In genomic region chr1:20195464-20195780, GRCh38 we compare ENCODE assay signal across 1 cellular context.
TF ChIP-seq lines count a peak whose summit lies in the region.

No MANE protein-coding gene starts in this region.

TF ChIP-seq in neural cell, 6 proteins besides CTCF, POLR2A, EP300 and RAD21 (continued from another document):
- TF ChIP-seq, protein P1, sequence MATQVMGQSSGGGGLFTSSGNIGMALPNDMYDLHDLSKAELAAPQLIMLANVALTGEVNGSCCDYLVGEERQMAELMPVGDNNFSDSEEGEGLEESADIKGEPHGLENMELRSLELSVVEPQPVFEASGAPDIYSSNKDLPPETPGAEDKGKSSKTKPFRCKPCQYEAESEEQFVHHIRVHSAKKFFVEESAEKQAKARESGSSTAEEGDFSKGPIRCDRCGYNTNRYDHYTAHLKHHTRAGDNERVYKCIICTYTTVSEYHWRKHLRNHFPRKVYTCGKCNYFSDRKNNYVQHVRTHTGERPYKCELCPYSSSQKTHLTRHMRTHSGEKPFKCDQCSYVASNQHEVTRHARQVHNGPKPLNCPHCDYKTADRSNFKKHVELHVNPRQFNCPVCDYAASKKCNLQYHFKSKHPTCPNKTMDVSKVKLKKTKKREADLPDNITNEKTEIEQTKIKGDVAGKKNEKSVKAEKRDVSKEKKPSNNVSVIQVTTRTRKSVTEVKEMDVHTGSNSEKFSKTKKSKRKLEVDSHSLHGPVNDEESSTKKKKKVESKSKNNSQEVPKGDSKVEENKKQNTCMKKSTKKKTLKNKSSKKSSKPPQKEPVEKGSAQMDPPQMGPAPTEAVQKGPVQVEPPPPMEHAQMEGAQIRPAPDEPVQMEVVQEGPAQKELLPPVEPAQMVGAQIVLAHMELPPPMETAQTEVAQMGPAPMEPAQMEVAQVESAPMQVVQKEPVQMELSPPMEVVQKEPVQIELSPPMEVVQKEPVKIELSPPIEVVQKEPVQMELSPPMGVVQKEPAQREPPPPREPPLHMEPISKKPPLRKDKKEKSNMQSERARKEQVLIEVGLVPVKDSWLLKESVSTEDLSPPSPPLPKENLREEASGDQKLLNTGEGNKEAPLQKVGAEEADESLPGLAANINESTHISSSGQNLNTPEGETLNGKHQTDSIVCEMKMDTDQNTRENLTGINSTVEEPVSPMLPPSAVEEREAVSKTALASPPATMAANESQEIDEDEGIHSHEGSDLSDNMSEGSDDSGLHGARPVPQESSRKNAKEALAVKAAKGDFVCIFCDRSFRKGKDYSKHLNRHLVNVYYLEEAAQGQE (IDR thresholded peaks at IDR 0.05; ENCODE audit: borderline replicate concordance) = no peak
